11 cellular contexts compared by ENCODE assay signal in genomic region chr12:1277905-1278304, GRCh38.
A peak's percentile ranks its signal among the peaks of the same experiment; 100 is the strongest.
DNase-seq lines count a peak whose midpoint lies in the region; ATAC-seq and TF ChIP-seq lines count a peak whose summit lies in the region.
"Had no signal": no experiment of that assay in that cellular context is flagged by ENCODE, and none has a peak within 500 bp of the region (broad histone marks: within the 10 kb centered on the region; RNA-seq: fewer than 3 reads in every experiment).

No MANE protein-coding gene starts in this region.

- no peak overlapping the region for H3K4me3 Mint-ChIP-seq in CD14-positive monocyte

- intact Hi-C loops in CD14-positive monocyte (cut with micrococcal nuclease), result loop anchor here in 1 of 2 donors (5.0 kb wide), 1 partner anchor 304 kb away; no protein-coding TSS in a partner anchor

- peak overlapping the region in 6 of 7 donors; percentile 11 to 71 (median 60) for H3K27ac Mint-ChIP-seq in CD14-positive monocyte

- H3K27me3 ChIP-seq in GM06990 (replicated peaks; ENCODE audit: control insufficient read depth, insufficient read depth, low read length), result no peaks in the 10 kb centered on the region
- H3K27me3 ChIP-seq: vagina had no signal

- TF ChIP-seq CTCF in CD14-positive monocyte (IDR thresholded peaks at IDR 0.05), result no peak
- TF ChIP-seq CTCF in GM06990 (IDR thresholded peaks at IDR 0.05; ENCODE audit: insufficient read depth, low read length, poor library complexity, severe bottlenecking), result no peak

- H3K36me3 ChIP-seq in GM06990 (ENCODE audit: control insufficient read depth, insufficient read depth, low read length), result no peaks in the 10 kb centered on the region
- H3K36me3 ChIP-seq: vagina had no signal

- no peaks in the 10 kb centered on the region for H3K27me3 Mint-ChIP-seq in CD14-positive monocyte (ENCODE audit: low read depth in 3 of 3)

- no peak overlapping the region for H3K4me3 ChIP-seq in GM06990 (replicated peaks; ENCODE audit: low read depth, low read length)
- H3K4me3 ChIP-seq: vagina had no signal

- ATAC-seq in esophagus mucosa, result no peak
- no peak for ATAC-seq in GM21447 (IDR thresholded peaks at IDR 0.05; ENCODE audit: unreplicated experiment)
- ATAC-seq: right cardiac atrium had no signal

- peaks cover 29% of the 10 kb centered on the region for H3K4me1 Mint-ChIP-seq in CD14-positive monocyte

- peaks cover 0 to 10% of the 10 kb centered on the region in 2 donors for H3K36me3 Mint-ChIP-seq in CD14-positive monocyte

- no peaks in the 10 kb centered on the region for H3K9me3 Mint-ChIP-seq in CD14-positive monocyte

- no peak for DNase-seq in CD14-positive monocyte (ENCODE audit: low spot score)
- DNase-seq in GM06990 (ENCODE audit: extremely low read depth, insufficient read length), result peak; percentile 13
- DNase-seq in SW480 (ENCODE audit: low spot score), result peak; percentile 80
- peak; percentile 69 for DNase-seq in islet precursor cell
- no peak for DNase-seq in NCI-H146 (lab: John Stamatoyannopoulos, UW)
- no peak for DNase-seq in NCI-H2196 treated with DMSO at 0.1 percent for 48 hours (lab: John Stamatoyannopoulos, UW; ENCODE audit: unreplicated experiment)
- DNase-seq: mammary epithelial cell, right cardiac atrium had no signal

Comparison
In these comparisons a context has a peak if more than half of its experiments do, and no peak if none do; other contexts are left out.
1. DNase-seq: peak in GM06990 (single experiment), SW480 (single experiment) and islet precursor cell (single experiment); none in CD14-positive monocyte (single experiment), NCI-H146 (single experiment) and NCI-H2196 treated with DMSO at 0.1 percent for 48 hours (single experiment).